1 cellular context compared by ENCODE assay signal in the genomic region with DNA sequence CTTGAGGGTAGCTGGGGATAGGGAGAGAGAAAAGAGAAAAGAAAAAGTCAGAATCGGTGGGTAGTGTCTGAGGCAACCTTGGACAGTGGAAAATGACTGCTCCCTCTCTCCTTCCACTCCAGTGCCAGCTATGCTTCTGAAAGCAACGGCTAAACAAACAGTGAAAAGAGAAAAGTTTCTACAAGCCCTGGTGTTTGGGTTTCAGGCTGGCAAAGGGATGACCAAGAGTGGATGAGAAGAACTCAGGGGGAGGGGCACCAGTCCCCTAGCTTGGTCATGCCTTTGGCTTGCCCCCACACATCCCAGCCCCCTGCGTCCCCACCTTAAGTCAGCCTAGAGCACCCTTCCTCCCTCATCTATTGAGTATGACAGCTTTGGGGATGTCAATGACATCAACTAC.
TF ChIP-seq lines count a peak whose summit lies in the region.

No MANE protein-coding gene starts in this region.

TF ChIP-seq in GM23338, 12 proteins besides CTCF, POLR2A, EP300 and RAD21 (continued from another document):
- TF ChIP-seq, protein P1, sequence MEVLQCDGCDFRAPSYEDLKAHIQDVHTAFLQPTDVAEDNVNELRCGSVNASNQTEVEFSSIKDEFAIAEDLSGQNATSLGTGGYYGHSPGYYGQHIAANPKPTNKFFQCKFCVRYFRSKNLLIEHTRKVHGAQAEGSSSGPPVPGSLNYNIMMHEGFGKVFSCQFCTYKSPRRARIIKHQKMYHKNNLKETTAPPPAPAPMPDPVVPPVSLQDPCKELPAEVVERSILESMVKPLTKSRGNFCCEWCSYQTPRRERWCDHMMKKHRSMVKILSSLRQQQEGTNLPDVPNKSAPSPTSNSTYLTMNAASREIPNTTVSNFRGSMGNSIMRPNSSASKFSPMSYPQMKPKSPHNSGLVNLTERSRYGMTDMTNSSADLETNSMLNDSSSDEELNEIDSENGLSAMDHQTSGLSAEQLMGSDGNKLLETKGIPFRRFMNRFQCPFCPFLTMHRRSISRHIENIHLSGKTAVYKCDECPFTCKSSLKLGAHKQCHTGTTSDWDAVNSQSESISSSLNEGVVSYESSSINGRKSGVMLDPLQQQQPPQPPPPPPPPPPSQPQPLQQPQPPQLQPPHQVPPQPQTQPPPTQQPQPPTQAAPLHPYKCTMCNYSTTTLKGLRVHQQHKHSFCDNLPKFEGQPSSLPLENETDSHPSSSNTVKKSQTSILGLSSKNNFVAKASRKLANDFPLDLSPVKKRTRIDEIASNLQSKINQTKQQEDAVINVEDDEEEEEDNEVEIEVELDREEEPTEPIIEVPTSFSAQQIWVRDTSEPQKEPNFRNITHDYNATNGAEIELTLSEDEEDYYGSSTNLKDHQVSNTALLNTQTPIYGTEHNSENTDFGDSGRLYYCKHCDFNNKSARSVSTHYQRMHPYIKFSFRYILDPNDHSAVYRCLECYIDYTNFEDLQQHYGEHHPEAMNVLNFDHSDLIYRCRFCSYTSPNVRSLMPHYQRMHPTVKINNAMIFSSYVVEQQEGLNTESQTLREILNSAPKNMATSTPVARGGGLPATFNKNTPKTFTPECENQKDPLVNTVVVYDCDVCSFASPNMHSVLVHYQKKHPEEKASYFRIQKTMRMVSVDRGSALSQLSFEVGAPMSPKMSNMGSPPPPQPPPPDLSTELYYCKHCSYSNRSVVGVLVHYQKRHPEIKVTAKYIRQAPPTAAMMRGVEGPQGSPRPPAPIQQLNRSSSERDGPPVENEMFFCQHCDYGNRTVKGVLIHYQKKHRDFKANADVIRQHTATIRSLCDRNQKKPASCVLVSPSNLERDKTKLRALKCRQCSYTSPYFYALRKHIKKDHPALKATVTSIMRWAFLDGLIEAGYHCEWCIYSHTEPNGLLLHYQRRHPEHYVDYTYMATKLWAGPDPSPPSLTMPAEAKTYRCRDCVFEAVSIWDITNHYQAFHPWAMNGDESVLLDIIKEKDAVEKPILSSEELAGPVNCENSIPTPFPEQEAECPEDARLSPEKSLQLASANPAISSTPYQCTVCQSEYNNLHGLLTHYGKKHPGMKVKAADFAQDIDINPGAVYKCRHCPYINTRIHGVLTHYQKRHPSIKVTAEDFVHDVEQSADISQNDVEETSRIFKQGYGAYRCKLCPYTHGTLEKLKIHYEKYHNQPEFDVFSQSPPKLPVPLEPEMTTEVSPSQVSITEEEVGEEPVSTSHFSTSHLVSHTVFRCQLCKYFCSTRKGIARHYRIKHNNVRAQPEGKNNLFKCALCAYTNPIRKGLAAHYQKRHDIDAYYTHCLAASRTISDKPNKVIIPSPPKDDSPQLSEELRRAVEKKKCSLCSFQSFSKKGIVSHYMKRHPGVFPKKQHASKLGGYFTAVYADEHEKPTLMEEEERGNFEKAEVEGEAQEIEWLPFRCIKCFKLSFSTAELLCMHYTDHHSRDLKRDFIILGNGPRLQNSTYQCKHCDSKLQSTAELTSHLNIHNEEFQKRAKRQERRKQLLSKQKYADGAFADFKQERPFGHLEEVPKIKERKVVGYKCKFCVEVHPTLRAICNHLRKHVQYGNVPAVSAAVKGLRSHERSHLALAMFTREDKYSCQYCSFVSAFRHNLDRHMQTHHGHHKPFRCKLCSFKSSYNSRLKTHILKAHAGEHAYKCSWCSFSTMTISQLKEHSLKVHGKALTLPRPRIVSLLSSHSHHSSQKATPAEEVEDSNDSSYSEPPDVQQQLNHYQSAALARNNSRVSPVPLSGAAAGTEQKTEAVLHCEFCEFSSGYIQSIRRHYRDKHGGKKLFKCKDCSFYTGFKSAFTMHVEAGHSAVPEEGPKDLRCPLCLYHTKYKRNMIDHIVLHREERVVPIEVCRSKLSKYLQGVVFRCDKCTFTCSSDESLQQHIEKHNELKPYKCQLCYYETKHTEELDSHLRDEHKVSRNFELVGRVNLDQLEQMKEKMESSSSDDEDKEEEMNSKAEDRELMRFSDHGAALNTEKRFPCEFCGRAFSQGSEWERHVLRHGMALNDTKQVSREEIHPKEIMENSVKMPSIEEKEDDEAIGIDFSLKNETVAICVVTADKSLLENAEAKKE (CRISPR knock-in tag; IDR thresholded peaks at IDR 0.05), result no peak
- TF ChIP-seq JUNB (IDR thresholded peaks at IDR 0.05; ENCODE audit: unreplicated experiment), result no peak
- TF ChIP-seq EZH2 (IDR thresholded peaks at IDR 0.05; ENCODE audit: low read depth, unreplicated experiment), result no peak
- no peak for TF ChIP-seq CREB1 (CRISPR knock-in tag; IDR thresholded peaks at IDR 0.05; ENCODE audit: low read depth)
- TF ChIP-seq EZH2phosphoT487 (IDR thresholded peaks at IDR 0.05; ENCODE audit: unreplicated experiment), result no peak
